Comparison of ENCODE assay signal across 8 cellular contexts in the genomic region with DNA sequence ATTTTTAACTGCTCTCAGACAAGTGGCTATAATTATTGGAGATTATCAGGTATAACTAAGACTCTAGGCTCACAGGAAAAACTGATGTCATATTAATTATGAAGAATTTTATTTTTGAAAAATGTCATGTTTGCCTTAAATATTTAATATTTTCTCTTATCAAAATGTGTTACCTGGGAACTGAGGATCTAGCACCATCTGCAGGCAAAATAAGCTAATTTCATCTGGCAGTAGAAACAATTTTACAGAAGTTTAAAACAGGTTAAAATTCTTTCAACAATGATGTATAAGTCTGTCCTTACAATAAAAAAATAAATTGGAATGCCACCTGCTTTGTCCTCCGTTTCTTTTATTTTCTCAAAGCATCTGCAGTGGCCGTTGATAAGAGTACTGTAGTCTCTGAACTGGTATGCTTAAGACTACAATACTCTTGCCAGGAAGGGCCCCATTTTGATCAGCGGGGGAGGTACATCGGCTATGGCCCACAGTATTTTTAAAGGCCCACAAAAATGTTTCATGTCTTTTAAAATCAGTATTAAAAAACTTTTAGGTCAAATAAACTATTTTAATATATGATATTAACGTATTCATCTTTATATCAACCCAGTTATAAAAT.
DNase-seq lines count a peak whose midpoint lies in the region; ATAC-seq, FAIRE-seq and TF ChIP-seq lines count a peak whose summit lies in the region.

No MANE protein-coding gene starts in this region.

- in situ Hi-C loops in KBM-7 (cut with MboI; ENCODE audit: low pct_unique_long_range_greater_than_20kb, low sequenced_read_pairs) = loop anchor here (25.0 kb wide), 1 partner anchor 260 kb away; no protein-coding TSS in a partner anchor
- in situ Hi-C loops in GM12878 (cut with MboI) = loop anchor here (5.0 to 10.0 kb wide), 2 partner anchors 255 to 888 kb away; no protein-coding TSS in a partner anchor

- peak; percentile 91 for TF ChIP-seq RAD21 in GM12878 (IDR thresholded peaks at IDR 0.05; ENCODE audit: insufficient read depth, low read depth, low read length)
- peak; percentile 86 for TF ChIP-seq RAD21 in liver (IDR thresholded peaks at IDR 0.05)

- H4K20me1 ChIP-seq in GM12878 (ENCODE audit: control insufficient read depth, insufficient read depth) = no peaks in the 10 kb centered on the region

- TF ChIP-seq EP300 in GM12878 (IDR thresholded peaks at IDR 0.05; ENCODE audit: borderline replicate concordance in 1 of 2, control insufficient read depth in 1 of 2, low read depth in 2 of 2, low read length in 2 of 2) = no peak

- TF ChIP-seq CTCF in GM12878 (IDR thresholded peaks at IDR 0.05 in 2 of 3, conservative IDR thresholded peaks at IDR 0.05 in 1 of 3; ENCODE audit: control insufficient read depth in 2 of 3, extremely low read depth in 1 of 3, insufficient read depth in 1 of 3, low read depth in 3 of 3, low read length in 3 of 3) (peak; percentile 49 to 62 (median 59); a peak in 5 of 6 replicates), liver (IDR thresholded peaks at IDR 0.05; ENCODE audit: low read depth, low read length, missing input control) (peak; percentile 70)

- no peak for TF ChIP-seq POLR2A in GM12878 (IDR thresholded peaks at IDR 0.05; ENCODE audit: low read depth, low read length)

- H3K9me3 ChIP-seq in GM12878 (replicated peaks; ENCODE audit: control insufficient read depth, insufficient read depth, low read length) (no peaks in the 10 kb centered on the region), liver (ENCODE audit: control insufficient read depth in 4 of 4, low read length in 3 of 4) (no peaks in the 10 kb centered on the region)

- RAD21 ChIA-PET in GM12878 (lab: Charles Lee; ENCODE audit: unreplicated experiment) = interaction anchor here (0.7 to 2.4 kb wide), 9 partner anchors 34 to 949 kb away, joined by 3 to 9 read pairs (median 3); no protein-coding TSS in a partner anchor

- H3K27ac ChIP-seq in GM12878 (ENCODE audit: control insufficient read depth, insufficient read depth) = no peak overlapping the region
- H3K27ac ChIP-seq in liver (ENCODE audit: low read depth in 1 of 2, low read length in 2 of 2) = no peak overlapping the region

- H3K36me3 ChIP-seq in GM12878 (ENCODE audit: control insufficient read depth in 2 of 2, insufficient read depth in 2 of 2, low read length in 1 of 2) (no peaks in the 10 kb centered on the region), liver (ENCODE audit: control insufficient read depth in 4 of 4, insufficient read depth in 3 of 4, low read depth in 1 of 4, low read length in 3 of 4) (no peaks in the 10 kb centered on the region)

- FAIRE-seq in GM12878 (lab: Jason Lieb, UNC) = no peak

- H2AFZ ChIP-seq in GM12878 (ENCODE audit: control insufficient read depth, low read depth, low read length) = no peak overlapping the region

- intact Hi-C loops in GM12878 (cut with micrococcal nuclease; ENCODE audit: unreplicated experiment) = loop anchor here (1.0 to 5.0 kb wide), 4 partner anchors 112 to 895 kb away; partner anchors contain the start of gene TMEM106B

- no peak overlapping the region for H3K4me3 ChIP-seq in GM12878
- no peak overlapping the region for H3K4me3 ChIP-seq in liver (ENCODE audit: low read depth in 1 of 3, low read length in 3 of 3)

- H3K4me1 ChIP-seq in GM12878 (ENCODE audit: control insufficient read depth, insufficient read depth, low read length) (no peaks in the 10 kb centered on the region), liver (ENCODE audit: control insufficient read depth in 4 of 4, insufficient read depth in 4 of 4, low read length in 3 of 4) (no peaks in the 10 kb centered on the region)

- DNase-seq in NCI-H1417 (lab: John Stamatoyannopoulos, UW) (peak in 2 of 3 experiments; percentile 24 to 70), NCI-H1417 treated with DMSO at 0.1 percent for 48 hours (lab: John Stamatoyannopoulos, UW) (no peak), KBM-7 (peak; percentile 36), GM12878 (ENCODE audit: low read depth, low spot score) (no peak), cortex of kidney (lab: John Stamatoyannopoulos, UW) (no peak), NCI-H226 (no peak)

- H3K79me2 ChIP-seq in GM12878 (ENCODE audit: control insufficient read depth, insufficient read depth, low read length) = no peaks in the 10 kb centered on the region

- H3K27me3 ChIP-seq in GM12878 (replicated peaks in 1 of 2; ENCODE audit: control insufficient read depth in 2 of 2, insufficient read depth in 2 of 2, low read length in 1 of 2) (no peaks in the 10 kb centered on the region), liver (ENCODE audit: control insufficient read depth in 4 of 4, insufficient read depth in 4 of 4, low read length in 3 of 4) (peaks cover 0 to 2% (median 0%) of the 10 kb centered on the region in 4 donors)

- WGBS in GM12878 (ENCODE audit: insufficient coverage, insufficient replicate concordance, low lambda C conversion rate, missing lambda C conversion rate) = 52% methylated on average over 5 of the region's 5 CpGs
- WGBS in liver = 50% methylated on average over 5 of the region's 5 CpGs

- SMC1A ChIA-PET in GM12878 (lab: Charles Lee; ENCODE audit: uncharacterized antibody, unreplicated experiment) = interaction anchor here (0.6 to 2.3 kb wide), 17 partner anchors 15 to 272 kb away, joined by 3 to 8 read pairs (median 4); partner anchors contain the start of gene TMEM106B

- H3K9ac ChIP-seq in GM12878 (ENCODE audit: control insufficient read depth, insufficient read depth, low read length) (no peak overlapping the region), liver (ENCODE audit: low read depth in 1 of 2, low read length in 2 of 2) (no peak overlapping the region)

- CTCF ChIA-PET in GM12878 (lab: Yijun Ruan, JAX) = interaction anchor here (0.8 to 3.1 kb wide), 19 partner anchors 15 to 895 kb away, joined by 3 to 11 read pairs (median 5); partner anchors contain the start of gene TMEM106B

- POLR2A ChIA-PET in GM12878 (lab: Charles Lee) = no interaction called here

- peak; percentile 51 for ATAC-seq in GM12878
- no peak for ATAC-seq in HG03139 (IDR thresholded peaks at IDR 0.05; ENCODE audit: unreplicated experiment)

- no peak overlapping the region for H3K4me2 ChIP-seq in GM12878 (ENCODE audit: control insufficient read depth, insufficient read depth)

- no TSS peak for BruUV-seq in GM12878 (replicated peaks; lab: Mats Ljungman, UMichigan)

TF ChIP-seq in GM12878, 131 proteins besides CTCF, POLR2A, EP300 and RAD21 (continues in another document):
- peak; percentile 70; the same call in 1 of the 2 replicates for TF ChIP-seq SMC3 (IDR thresholded peaks at IDR 0.05; ENCODE audit: borderline replicate concordance, low read length)

TF ChIP-seq in liver, 16 proteins besides CTCF, POLR2A, EP300 and RAD21:
- TF ChIP-seq NR2F2 (IDR thresholded peaks at IDR 0.05) = no peak
- TF ChIP-seq RXRA (IDR thresholded peaks at IDR 0.05) = no peak
- TF ChIP-seq, protein P1, sequence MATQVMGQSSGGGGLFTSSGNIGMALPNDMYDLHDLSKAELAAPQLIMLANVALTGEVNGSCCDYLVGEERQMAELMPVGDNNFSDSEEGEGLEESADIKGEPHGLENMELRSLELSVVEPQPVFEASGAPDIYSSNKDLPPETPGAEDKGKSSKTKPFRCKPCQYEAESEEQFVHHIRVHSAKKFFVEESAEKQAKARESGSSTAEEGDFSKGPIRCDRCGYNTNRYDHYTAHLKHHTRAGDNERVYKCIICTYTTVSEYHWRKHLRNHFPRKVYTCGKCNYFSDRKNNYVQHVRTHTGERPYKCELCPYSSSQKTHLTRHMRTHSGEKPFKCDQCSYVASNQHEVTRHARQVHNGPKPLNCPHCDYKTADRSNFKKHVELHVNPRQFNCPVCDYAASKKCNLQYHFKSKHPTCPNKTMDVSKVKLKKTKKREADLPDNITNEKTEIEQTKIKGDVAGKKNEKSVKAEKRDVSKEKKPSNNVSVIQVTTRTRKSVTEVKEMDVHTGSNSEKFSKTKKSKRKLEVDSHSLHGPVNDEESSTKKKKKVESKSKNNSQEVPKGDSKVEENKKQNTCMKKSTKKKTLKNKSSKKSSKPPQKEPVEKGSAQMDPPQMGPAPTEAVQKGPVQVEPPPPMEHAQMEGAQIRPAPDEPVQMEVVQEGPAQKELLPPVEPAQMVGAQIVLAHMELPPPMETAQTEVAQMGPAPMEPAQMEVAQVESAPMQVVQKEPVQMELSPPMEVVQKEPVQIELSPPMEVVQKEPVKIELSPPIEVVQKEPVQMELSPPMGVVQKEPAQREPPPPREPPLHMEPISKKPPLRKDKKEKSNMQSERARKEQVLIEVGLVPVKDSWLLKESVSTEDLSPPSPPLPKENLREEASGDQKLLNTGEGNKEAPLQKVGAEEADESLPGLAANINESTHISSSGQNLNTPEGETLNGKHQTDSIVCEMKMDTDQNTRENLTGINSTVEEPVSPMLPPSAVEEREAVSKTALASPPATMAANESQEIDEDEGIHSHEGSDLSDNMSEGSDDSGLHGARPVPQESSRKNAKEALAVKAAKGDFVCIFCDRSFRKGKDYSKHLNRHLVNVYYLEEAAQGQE (IDR thresholded peaks at IDR 0.05) = no peak
- TF ChIP-seq YY1 (IDR thresholded peaks at IDR 0.05) = no peak
- TF ChIP-seq FOXA1 (IDR thresholded peaks at IDR 0.05) = no peak
- TF ChIP-seq, protein P2, sequence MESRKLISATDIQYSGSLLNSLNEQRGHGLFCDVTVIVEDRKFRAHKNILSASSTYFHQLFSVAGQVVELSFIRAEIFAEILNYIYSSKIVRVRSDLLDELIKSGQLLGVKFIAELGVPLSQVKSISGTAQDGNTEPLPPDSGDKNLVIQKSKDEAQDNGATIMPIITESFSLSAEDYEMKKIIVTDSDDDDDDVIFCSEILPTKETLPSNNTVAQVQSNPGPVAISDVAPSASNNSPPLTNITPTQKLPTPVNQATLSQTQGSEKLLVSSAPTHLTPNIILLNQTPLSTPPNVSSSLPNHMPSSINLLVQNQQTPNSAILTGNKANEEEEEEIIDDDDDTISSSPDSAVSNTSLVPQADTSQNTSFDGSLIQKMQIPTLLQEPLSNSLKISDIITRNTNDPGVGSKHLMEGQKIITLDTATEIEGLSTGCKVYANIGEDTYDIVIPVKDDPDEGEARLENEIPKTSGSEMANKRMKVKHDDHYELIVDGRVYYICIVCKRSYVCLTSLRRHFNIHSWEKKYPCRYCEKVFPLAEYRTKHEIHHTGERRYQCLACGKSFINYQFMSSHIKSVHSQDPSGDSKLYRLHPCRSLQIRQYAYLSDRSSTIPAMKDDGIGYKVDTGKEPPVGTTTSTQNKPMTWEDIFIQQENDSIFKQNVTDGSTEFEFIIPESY (IDR thresholded peaks at IDR 0.05) = no peak
- TF ChIP-seq JUND (IDR thresholded peaks at IDR 0.05) = no peak
- no peak for TF ChIP-seq HNF4A (conservative IDR thresholded peaks at IDR 0.05)
- TF ChIP-seq TAF1 (conservative IDR thresholded peaks at IDR 0.05) = no peak
- no peak for TF ChIP-seq ATF3 (IDR thresholded peaks at IDR 0.05)
- no peak for TF ChIP-seq FOXA2 (IDR thresholded peaks at IDR 0.05)
- TF ChIP-seq HNF4G (IDR thresholded peaks at IDR 0.05) = no peak

Comparison
In these comparisons a context has a peak if more than half of its experiments do, and no peak if none do; other contexts are left out.
1. DNase-seq: peak in NCI-H1417 (2 of 3) and KBM-7 (single experiment); none in NCI-H1417 treated with DMSO at 0.1 percent for 48 hours (single experiment), GM12878 (single experiment), cortex of kidney (single experiment) and NCI-H226 (single experiment).